Comparison of ENCODE assay signal across 22 cellular contexts in the genomic region with DNA sequence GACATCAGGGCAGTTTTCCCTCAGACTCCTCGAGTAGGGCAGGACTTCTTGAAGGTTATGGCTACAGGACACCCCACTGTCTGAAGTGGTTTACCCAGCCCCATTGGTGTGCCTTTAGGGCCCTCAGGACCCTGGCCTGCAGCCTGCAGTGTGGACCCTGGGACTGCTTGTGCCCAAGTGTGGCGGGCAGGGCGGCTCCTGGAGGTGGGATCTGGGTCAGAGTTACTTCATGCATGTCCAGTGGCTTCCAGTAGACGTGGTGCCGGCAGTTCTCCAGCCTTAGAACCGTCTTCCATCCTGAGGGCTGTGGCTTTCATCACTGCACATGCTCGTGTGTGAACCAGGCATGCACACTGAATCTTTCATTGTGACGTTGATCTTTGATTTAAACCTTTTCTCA.
"Had no signal": no experiment of that assay in that cellular context is flagged by ENCODE, and none has a peak within 500 bp of the region (broad histone marks: within the 10 kb centered on the region; RNA-seq: fewer than 3 reads in every experiment).

No MANE protein-coding gene starts in this region.

- H3K4me1 ChIP-seq: SJSA1 had no signal

- DNase-seq: IMR-90, Kasumi-1, MM.1S, NCI-H1048, NCI-H1105, NCI-H1417 treated with DMSO at 0.1 percent for 48 hours, NCI-H146, NCI-H1694 treated with DMSO at 0.1 percent for 48 hours, NCI-H1930, NCI-H2081, NCI-H2107, NCI-H2227 treated with DMSO at 0.1 percent for 48 hours, NCI-H524, NCI-H69, NCI-H774, Right ventricle myocardium superior, RPMI8226, SIG-M5 had no signal

- H3K9me3 ChIP-seq: SJSA1 had no signal

- H3K27me3 ChIP-seq: SJSA1 had no signal

- H3K4me2 ChIP-seq: KMS-11 had no signal

- H3K27ac ChIP-seq: KMS-11, SJSA1, SK-N-MC had no signal

- H3K4me3 ChIP-seq: SJSA1, SK-N-MC had no signal

- H3K9ac ChIP-seq: KMS-11 had no signal

- FAIRE-seq: RCC 7860 had no signal
